ENCODE assay signal across 25 cellular contexts in genomic region chr16:23379707-23380106, GRCh38.
"Had no signal": no experiment of that assay in that cellular context is flagged by ENCODE, and none has a peak within 500 bp of the region (broad histone marks: within the 10 kb centered on the region; RNA-seq: fewer than 3 reads in every experiment).

No MANE protein-coding gene starts in this region.

- H3K4me2 ChIP-seq: neural progenitor cell had no signal

- H3K27me3 ChIP-seq: heart left ventricle, neural progenitor cell, ovary, thyroid gland, transverse colon, upper lobe of right lung had no signal

- H3K4me3 Mint-ChIP-seq: immature natural killer cell; natural killer cell; nephron progenitor cell; neural progenitor cell; stimulated activated memory B cell treated with anti-CD40 and anti-IgM and Interleukin-4, amounts not matched to agents 10 μg/mL and 1 μg/mL and 100 μg/mL, for 72 hours; stimulated activated naive CD8-positive, alpha-beta T cell treated with anti-CD3 and anti-CD28 coated beads, Interleukin-15, amount 100 ng/mL, for 72 hours had no signal

- H3K9ac ChIP-seq: neural progenitor cell had no signal

- H3K9me3 Mint-ChIP-seq: immature natural killer cell; natural killer cell; nephron progenitor cell; neural progenitor cell; stimulated activated memory B cell treated with anti-CD40 and anti-IgM and Interleukin-4, amounts not matched to agents 10 μg/mL and 1 μg/mL and 100 μg/mL, for 72 hours; stimulated activated naive CD8-positive, alpha-beta T cell treated with anti-CD3 and anti-CD28 coated beads, Interleukin-15, amount 100 ng/mL, for 72 hours had no signal

- H3K27ac Mint-ChIP-seq: immature natural killer cell; natural killer cell; nephron progenitor cell; neural progenitor cell; stimulated activated memory B cell treated with anti-CD40 and anti-IgM and Interleukin-4, amounts not matched to agents 10 μg/mL and 1 μg/mL and 100 μg/mL, for 72 hours; stimulated activated naive CD8-positive, alpha-beta T cell treated with anti-CD3 and anti-CD28 coated beads, Interleukin-15, amount 100 ng/mL, for 72 hours had no signal

- H3K4me1 Mint-ChIP-seq: immature natural killer cell; natural killer cell; nephron progenitor cell; stimulated activated memory B cell treated with anti-CD40 and anti-IgM and Interleukin-4, amounts not matched to agents 10 μg/mL and 1 μg/mL and 100 μg/mL, for 72 hours; stimulated activated naive CD8-positive, alpha-beta T cell treated with anti-CD3 and anti-CD28 coated beads, Interleukin-15, amount 100 ng/mL, for 72 hours had no signal

- H3K4me1 ChIP-seq: heart left ventricle, left ventricle myocardium inferior, neural progenitor cell, prostate gland, transverse colon, upper lobe of right lung had no signal

- H3K4me3 ChIP-seq: heart left ventricle, left ventricle myocardium inferior, neural progenitor cell, ovary, prostate gland, skin epidermis, thyroid gland, transverse colon, upper lobe of right lung had no signal

- FAIRE-seq: islet of Langerhans, urothelium cell line had no signal

- H3K27ac ChIP-seq: heart left ventricle, left ventricle myocardium inferior, neural progenitor cell, ovary, prostate gland, skin epidermis, thyroid gland, transverse colon, upper lobe of right lung had no signal

- H3K36me3 ChIP-seq: heart left ventricle, left ventricle myocardium inferior, neural progenitor cell, ovary, prostate gland, thyroid gland, transverse colon, upper lobe of right lung had no signal

- ATAC-seq: heart left ventricle; natural killer cell; right cardiac atrium; sciatic nerve; stimulated activated memory B cell treated with anti-CD40 and anti-IgM and Interleukin-4, amounts not matched to agents 10 μg/mL and 1 μg/mL and 100 μg/mL, for 72 hours; stimulated activated naive CD8-positive, alpha-beta T cell treated with anti-CD3 and anti-CD28 coated beads, Interleukin-15, amount 100 ng/mL, for 72 hours; upper lobe of right lung had no signal

- H3K9me3 ChIP-seq: heart left ventricle, left ventricle myocardium inferior, ovary, prostate gland, thyroid gland, transverse colon, upper lobe of right lung had no signal

- DNase-seq: heart left ventricle; hypothalamus; immature natural killer cell; left ventricle myocardium inferior; mammary epithelial cell; mesenchymal stem cell; natural killer cell; nephron progenitor cell; ovary; retina; right cardiac atrium; stimulated activated CD4-positive, alpha-beta T cell treated with anti-CD3 and anti-CD28 coated beads, Interleukin-4, amount 100 ng/mL, for 4 hours; stimulated activated CD8-positive, alpha-beta memory T cell treated with anti-CD3 and anti-CD28 coated beads, Interleukin-4, amount 100 ng/mL, for 48 hours; stimulated activated naive CD4-positive, alpha-beta T cell treated with Interleukin-2 at 50 U/mL for 16 hours; stimulated activated naive CD8-positive, alpha-beta T cell treated with anti-CD3 and anti-CD28 coated beads, Interleukin-15, amount 100 ng/mL, for 72 hours; thyroid gland; transverse colon; upper lobe of right lung had no signal

- H2AFZ ChIP-seq: neural progenitor cell had no signal

- H3K36me3 Mint-ChIP-seq: immature natural killer cell; natural killer cell; neural progenitor cell; stimulated activated memory B cell treated with anti-CD40 and anti-IgM and Interleukin-4, amounts not matched to agents 10 μg/mL and 1 μg/mL and 100 μg/mL, for 72 hours had no signal
